In genomic region chr9:94212091-94212490, GRCh38 we compare ENCODE assay signal across 23 cellular contexts. TPM values are rescaled to one million over a fixed set of nuclear protein-coding genes. Genes with fewer than 3 reads are reported as not detected.
DNase-seq lines count a peak whose midpoint lies in the region; ATAC-seq, FAIRE-seq and TF ChIP-seq lines count a peak whose summit lies in the region.
"Had no signal": no experiment of that assay in that cellular context is flagged by ENCODE, and none has a peak within 500 bp of the region (broad histone marks: within the 10 kb centered on the region; RNA-seq: fewer than 3 reads in every experiment).

No MANE protein-coding gene starts in this region.

- H4K20me1 ChIP-seq in mammary epithelial cell (ENCODE audit: insufficient read depth, low read length), result no peaks in the 10 kb centered on the region
- H4K20me1 ChIP-seq in hepatocyte (ENCODE audit: insufficient read depth, poor library complexity, severe bottlenecking), result no peaks in the 10 kb centered on the region

- no peaks in the 10 kb centered on the region for H3K9me3 ChIP-seq in mammary epithelial cell (replicated peaks; ENCODE audit: insufficient read depth, low read length)
- H3K9me3 ChIP-seq in breast epithelium, result no peaks in the 10 kb centered on the region
- no peaks in the 10 kb centered on the region for H3K9me3 ChIP-seq in hepatocyte (ENCODE audit: low read depth)
- H3K9me3 ChIP-seq: upper lobe of right lung had no signal

- H3K4me3 Mint-ChIP-seq in activated T-helper 17 cell treated with anti-CD3 and anti-CD28 coated beads, Interleukin-2, amount 50 U/mL, for 72 hours, result no peak overlapping the region
- H3K4me3 Mint-ChIP-seq in stimulated activated effector memory CD8-positive, alpha-beta T cell treated with anti-CD3 and anti-CD28 coated beads, Interleukin-12 subunit alpha, Interleukin-12 subunit beta, amount 100 ng/mL, for 72 hours, result no peak overlapping the region
- H3K4me3 Mint-ChIP-seq: activated CD8-positive, alpha-beta T cell treated with anti-CD3 and anti-CD28 coated beads, Interleukin-2, amount 10 ng/mL, durations not matched to agents 7 days and 5 days; B cell; CD8-positive, alpha-beta memory T cell; naive B cell had no signal

- CTCF ChIA-PET in mammary epithelial cell (lab: Charles Lee; ENCODE audit: low non-redundant PET), result no interaction called here

- H3K27ac ChIP-seq in mammary epithelial cell (ENCODE audit: insufficient read depth, low read depth, low read length) (no peak overlapping the region), breast epithelium (no peak overlapping the region), hepatocyte (no peak overlapping the region)
- H3K27ac ChIP-seq: 22Rv1, cardiac muscle cell, upper lobe of right lung had no signal

- H3K4me3 ChIP-seq in mammary epithelial cell (replicated peaks in 1 of 3; ENCODE audit: insufficient read depth in 1 of 3, low read depth in 2 of 3, low read length in 3 of 3) (no peak overlapping the region), breast epithelium (no peak overlapping the region), hepatocyte (no peak overlapping the region)
- H3K4me3 ChIP-seq: cardiac muscle cell, smooth muscle cell, upper lobe of right lung had no signal

- no peaks in the 10 kb centered on the region for H3K36me3 ChIP-seq in mammary epithelial cell (ENCODE audit: insufficient read depth, low read length)
- no peaks in the 10 kb centered on the region for H3K36me3 ChIP-seq in breast epithelium
- no peaks in the 10 kb centered on the region for H3K36me3 ChIP-seq in hepatocyte (replicated peaks; ENCODE audit: insufficient read depth, low read depth)
- H3K36me3 ChIP-seq: cardiac muscle cell, upper lobe of right lung had no signal

- peak; percentile 40 for DNase-seq in mammary epithelial cell
- no peak for DNase-seq in breast epithelium (ENCODE audit: low spot score in 2 of 2)
- DNase-seq in hepatocyte (ENCODE audit: low spot score), result peak; percentile 19
- DNase-seq in urothelium cell line (ENCODE audit: low spot score), result peak; percentile 10
- DNase-seq in stimulated activated effector memory CD8-positive, alpha-beta T cell treated with anti-CD3 and anti-CD28 coated beads, Interleukin-12 subunit alpha, Interleukin-12 subunit beta, amount 100 ng/mL, for 72 hours (ENCODE audit: low spot score in 2 of 2), result no peak
- DNase-seq in UCSD-AML1 (lab: John Stamatoyannopoulos, UW; ENCODE audit: unreplicated experiment), result no peak
- DNase-seq: activated CD8-positive, alpha-beta T cell treated with anti-CD3 and anti-CD28 coated beads, Interleukin-2, amount 10 ng/mL, durations not matched to agents 7 days and 5 days; CD8-positive, alpha-beta memory T cell; GF-D8; GOT3; naive B cell; NCI-H2081; NCI-H446; stimulated activated CD4-positive, alpha-beta T cell treated with anti-CD3 and anti-CD28 coated beads, Interleukin-2, amount 100 ng/mL, for 24 hours; T-helper 9 cell; upper lobe of right lung had no signal

- FAIRE-seq in urothelium cell line (lab: Jason Lieb, UNC), result no peak
- FAIRE-seq: endometrium had no signal

- in situ Hi-C loops in mammary epithelial cell (cut with MboI; ENCODE audit: low sequenced_read_pairs in 2 of 2), result loop anchor here (10.0 to 25.0 kb wide), 3 partner anchors 147 to 525 kb away; no protein-coding TSS in a partner anchor

- no peak overlapping the region for H2AFZ ChIP-seq in mammary epithelial cell (ENCODE audit: low read depth, low read length)
- no peak overlapping the region for H2AFZ ChIP-seq in hepatocyte

- peaks cover 4% of the 10 kb centered on the region for H3K27me3 Mint-ChIP-seq in activated T-helper 17 cell treated with anti-CD3 and anti-CD28 coated beads, Interleukin-2, amount 50 U/mL, for 72 hours

- no peaks in the 10 kb centered on the region for H3K36me3 Mint-ChIP-seq in activated T-helper 17 cell treated with anti-CD3 and anti-CD28 coated beads, Interleukin-2, amount 50 U/mL, for 72 hours (ENCODE audit: low read depth)
- no peaks in the 10 kb centered on the region for H3K36me3 Mint-ChIP-seq in stimulated activated effector memory CD8-positive, alpha-beta T cell treated with anti-CD3 and anti-CD28 coated beads, Interleukin-12 subunit alpha, Interleukin-12 subunit beta, amount 100 ng/mL, for 72 hours
- H3K36me3 Mint-ChIP-seq: CD8-positive, alpha-beta memory T cell; naive B cell had no signal

- H3K9me2 ChIP-seq in hepatocyte (replicated peaks; ENCODE audit: insufficient read depth), result no peaks in the 10 kb centered on the region

- peak overlapping the region; percentile 45 for H3K27ac Mint-ChIP-seq in activated T-helper 17 cell treated with anti-CD3 and anti-CD28 coated beads, Interleukin-2, amount 50 U/mL, for 72 hours
- H3K27ac Mint-ChIP-seq in stimulated activated effector memory CD8-positive, alpha-beta T cell treated with anti-CD3 and anti-CD28 coated beads, Interleukin-12 subunit alpha, Interleukin-12 subunit beta, amount 100 ng/mL, for 72 hours, result no peak overlapping the region
- H3K27ac Mint-ChIP-seq: B cell; CD8-positive, alpha-beta memory T cell; naive B cell had no signal

- TF ChIP-seq CTCF in mammary epithelial cell (conservative IDR thresholded peaks at IDR 0.05 in 1 of 2, IDR thresholded peaks at IDR 0.05 in 1 of 2; ENCODE audit: extremely low read depth in 1 of 2, insufficient read depth in 1 of 2, low read depth in 1 of 2, low read length in 2 of 2), result no peak
- TF ChIP-seq CTCF in breast epithelium (IDR thresholded peaks at IDR 0.05), result no peak
- no peak for TF ChIP-seq CTCF in hepatocyte (IDR thresholded peaks at IDR 0.05; ENCODE audit: poor library complexity)

- H3K79me2 ChIP-seq in mammary epithelial cell (ENCODE audit: insufficient read depth, low read length) (no peaks in the 10 kb centered on the region), hepatocyte (no peaks in the 10 kb centered on the region)

- H3K27me3 ChIP-seq in mammary epithelial cell (ENCODE audit: insufficient read depth, low read length), result no peaks in the 10 kb centered on the region
- H3K27me3 ChIP-seq in breast epithelium, result no peaks in the 10 kb centered on the region
- no peaks in the 10 kb centered on the region for H3K27me3 ChIP-seq in hepatocyte
- H3K27me3 ChIP-seq: cardiac muscle cell, upper lobe of right lung had no signal

- dilution Hi-C loops in mammary epithelial cell (cut with HindIII; ENCODE audit: low sequenced_read_pairs), result no loop called here

- TF ChIP-seq POLR2A in breast epithelium (IDR thresholded peaks at IDR 0.05), result no peak

- H3K4me1 Mint-ChIP-seq in activated T-helper 17 cell treated with anti-CD3 and anti-CD28 coated beads, Interleukin-2, amount 50 U/mL, for 72 hours, result peaks cover 4% of the 10 kb centered on the region
- peaks cover 6% of the 10 kb centered on the region for H3K4me1 Mint-ChIP-seq in stimulated activated effector memory CD8-positive, alpha-beta T cell treated with anti-CD3 and anti-CD28 coated beads, Interleukin-12 subunit alpha, Interleukin-12 subunit beta, amount 100 ng/mL, for 72 hours

- no peak for ATAC-seq in activated T-helper 17 cell treated with anti-CD3 and anti-CD28 coated beads, Interleukin-2, amount 50 U/mL, for 72 hours (replicated peaks)
- ATAC-seq in stimulated activated effector memory CD8-positive, alpha-beta T cell treated with anti-CD3 and anti-CD28 coated beads, Interleukin-12 subunit alpha, Interleukin-12 subunit beta, amount 100 ng/mL, for 72 hours, result no peak
- ATAC-seq in GM21390 (IDR thresholded peaks at IDR 0.05; ENCODE audit: unreplicated experiment), result no peak
- ATAC-seq: activated CD8-positive, alpha-beta T cell treated with anti-CD3 and anti-CD28 coated beads, Interleukin-2, amount 10 ng/mL, durations not matched to agents 7 days and 5 days; upper lobe of right lung had no signal

- intact Hi-C loops in mammary epithelial cell (cut with micrococcal nuclease), result loop anchor here (2.0 kb wide), 1 partner anchor 529 kb away; no protein-coding TSS in a partner anchor
- intact Hi-C loops in breast epithelium (cut with DNase I; ENCODE audit: low total_unique reads), result loop anchor here (10.0 kb wide), 1 partner anchor 147 kb away; no protein-coding TSS in a partner anchor

- H3K4me1 ChIP-seq in mammary epithelial cell (ENCODE audit: insufficient read depth, low read length), result peaks cover 6% of the 10 kb centered on the region
- no peaks in the 10 kb centered on the region for H3K4me1 ChIP-seq in breast epithelium
- no peaks in the 10 kb centered on the region for H3K4me1 ChIP-seq in hepatocyte (ENCODE audit: insufficient read depth)
- H3K4me1 ChIP-seq: upper lobe of right lung had no signal

- no peak overlapping the region for H3K4me2 ChIP-seq in mammary epithelial cell (ENCODE audit: insufficient read depth, low read depth, low read length)
- H3K4me2 ChIP-seq in hepatocyte, result no peak overlapping the region
- H3K4me2 ChIP-seq: smooth muscle cell had no signal

- no peaks in the 10 kb centered on the region for H3K9me3 Mint-ChIP-seq in activated T-helper 17 cell treated with anti-CD3 and anti-CD28 coated beads, Interleukin-2, amount 50 U/mL, for 72 hours
- H3K9me3 Mint-ChIP-seq in stimulated activated effector memory CD8-positive, alpha-beta T cell treated with anti-CD3 and anti-CD28 coated beads, Interleukin-12 subunit alpha, Interleukin-12 subunit beta, amount 100 ng/mL, for 72 hours, result no peaks in the 10 kb centered on the region
- H3K9me3 Mint-ChIP-seq: CD8-positive, alpha-beta memory T cell had no signal

- no TSS peak for BruUV-seq in mammary epithelial cell (replicated peaks; lab: Mats Ljungman, UMichigan)

- 92% methylated on average over 1 of the region's 1 CpG for WGBS in mammary epithelial cell (ENCODE audit: low coverage, missing lambda C conversion rate)
- WGBS in hepatocyte (ENCODE audit: low lambda C conversion rate, missing lambda C conversion rate), result 45% methylated on average over 1 of the region's 1 CpG

- no peak overlapping the region for H3K9ac ChIP-seq in mammary epithelial cell (ENCODE audit: insufficient read depth, low read length)

RNA-seq across cellular contexts. Expression of gene ZNF169, which starts 47.0 kb away (rescaled TPM):
- 1 to 10 TPM; 2.7 to 3.7 TPM for total RNA-seq in mammary epithelial cell
- polyA plus RNA-seq in mammary epithelial cell, result 1.4 TPM
- polyA minus RNA-seq in mammary epithelial cell, result 0.78 TPM
- 10 to 100 TPM; 12.6 to 21.6 (median 15.2) TPM for total RNA-seq in breast epithelium
- 1 to 10 TPM; 6.6 to 6.9 TPM for total RNA-seq in activated T-helper 17 cell treated with anti-CD3 and anti-CD28 coated beads, Interleukin-2, amount 50 U/mL, for 72 hours
- total RNA-seq in hepatocyte, result 3.1 and 3.6 TPM in 2 replicates
- polyA plus RNA-seq in hepatocyte, result 2.4 and 6.0 TPM in 2 replicates

Comparison
In these comparisons a context has a peak if more than half of its experiments do, and no peak if none do; other contexts are left out.
1. DNase-seq: peak in mammary epithelial cell (single experiment), hepatocyte (single experiment) and urothelium cell line (single experiment); none in breast epithelium (0 of 2), stimulated activated effector memory CD8-positive, alpha-beta T cell treated with anti-CD3 and anti-CD28 coated beads, Interleukin-12 subunit alpha, Interleukin-12 subunit beta, amount 100 ng/mL, for 72 hours (0 of 2) and UCSD-AML1 (single experiment).